In genomic region chr3:172259191-172259590, GRCh38 we compare ENCODE assay signal across 12 cellular contexts.
DNase-seq lines count a peak whose midpoint lies in the region; ATAC-seq, FAIRE-seq and TF ChIP-seq lines count a peak whose summit lies in the region.
"Had no signal": no experiment of that assay in that cellular context is flagged by ENCODE, and none has a peak within 500 bp of the region (broad histone marks: within the 10 kb centered on the region; RNA-seq: fewer than 3 reads in every experiment).

No MANE protein-coding gene starts in this region.

- WGBS in aorta, 2 donors: 9 to 20% methylated on average over 6 of the region's 6 CpGs

- no peaks in the 10 kb centered on the region for H3K27me3 ChIP-seq in ascending aorta
- no peaks in the 10 kb centered on the region for H3K27me3 ChIP-seq in osteoblast (ENCODE audit: insufficient read depth, low read length)
- H3K27me3 ChIP-seq in aorta (ENCODE audit: control insufficient read depth in 1 of 2, insufficient read depth in 2 of 2, low read length in 1 of 2): no peaks in the 10 kb centered on the region

- H3K79me2 ChIP-seq in osteoblast (ENCODE audit: insufficient read depth, low read length): peaks cover 69% of the 10 kb centered on the region

- H4K20me1 ChIP-seq in osteoblast (ENCODE audit: insufficient read depth, low read length): peaks cover 22% of the 10 kb centered on the region

- peak; percentile 53 for ATAC-seq in aorta (ENCODE audit: low FRiP score)
- ATAC-seq in HG03439 (IDR thresholded peaks at IDR 0.05; ENCODE audit: unreplicated experiment): no peak

- no peak overlapping the region for H2AFZ ChIP-seq in osteoblast (ENCODE audit: low read length)

- H3K36me3 ChIP-seq in ascending aorta: no peaks in the 10 kb centered on the region
- H3K36me3 ChIP-seq in osteoblast (ENCODE audit: insufficient read depth, low read length): peaks cover 38% of the 10 kb centered on the region
- H3K36me3 ChIP-seq in aorta (ENCODE audit: control insufficient read depth in 1 of 2, insufficient read depth in 2 of 2, low read length in 1 of 2): peaks cover 0 to 3% of the 10 kb centered on the region in 2 donors

- H3K4me3 ChIP-seq in ascending aorta: no peak overlapping the region
- H3K4me3 ChIP-seq in osteoblast (ENCODE audit: insufficient read depth, low read length): no peak overlapping the region
- no peak overlapping the region for H3K4me3 ChIP-seq in aorta (ENCODE audit: low read length in 2 of 2)

- peaks cover 28 to 74% of the 10 kb centered on the region in 2 donors for H3K4me1 ChIP-seq in ascending aorta
- H3K4me1 ChIP-seq in osteoblast (ENCODE audit: insufficient read depth, low read length): peaks cover 53% of the 10 kb centered on the region
- peaks cover 17 to 29% of the 10 kb centered on the region in 2 donors for H3K4me1 ChIP-seq in aorta (ENCODE audit: control insufficient read depth in 1 of 2, insufficient read depth in 2 of 2, low read length in 2 of 2)

- FAIRE-seq in HTR-8/SVneo (lab: Jason Lieb, UNC): no peak
- FAIRE-seq: GM19239 had no signal

- intact Hi-C loops in ascending aorta (cut with DNase I) (loop anchor here (5.0 kb wide), 4 partner anchors 63 to 447 kb away; partner anchors contain the start of genes FNDC3B and PLD1), aorta (cut with DNase I) (loop anchor here (5.0 kb wide), 2 partner anchors 47 to 58 kb away; no protein-coding TSS in a partner anchor)

- no peak for DNase-seq in ascending aorta (ENCODE audit: low spot score in 2 of 2)
- peak; percentile 16 for DNase-seq in globus pallidus (ENCODE audit: low spot score)
- no peak for DNase-seq in osteoblast (ENCODE audit: insufficient read length, low spot score, missing footprints)
- DNase-seq in aorta: no peak
- no peak for DNase-seq in HTR-8/SVneo (ENCODE audit: insufficient read length, low spot score)
- no peak for DNase-seq in activated naive CD4-positive, alpha-beta T cell (lab: John Stamatoyannopoulos, UW)
- DNase-seq: activated CD4-positive, alpha-beta T cell treated with anti-CD3 and anti-CD28 coated beads, Interleukin-2, amount 50 U/mL, for 1 hour; activated gamma-delta T cell; NCI-H2081 treated with DMSO at 0.1 percent for 48 hours had no signal

- H3K4me2 ChIP-seq in osteoblast (ENCODE audit: insufficient read depth, low read length): no peak overlapping the region
- H3K4me2 ChIP-seq: KMS-11 had no signal

- TF ChIP-seq CTCF in ascending aorta (IDR thresholded peaks at IDR 0.05) (no peak), osteoblast (IDR thresholded peaks at IDR 0.05; ENCODE audit: extremely low read depth, low read depth, low read length) (no peak)

- peak overlapping the region; percentile 89 to 91 for H3K27ac ChIP-seq in ascending aorta
- H3K27ac ChIP-seq in osteoblast (ENCODE audit: low read depth, low read length): peak overlapping the region; percentile 84
- H3K27ac ChIP-seq in aorta (ENCODE audit: low read depth in 1 of 2, low read length in 2 of 2): peak overlapping the region; percentile 86 to 92
- H3K27ac ChIP-seq: KMS-11 had no signal

- H3K9me3 ChIP-seq in ascending aorta (no peaks in the 10 kb centered on the region), osteoblast (ENCODE audit: low read depth, low read length) (no peaks in the 10 kb centered on the region), aorta (ENCODE audit: control insufficient read depth, low read length) (no peaks in the 10 kb centered on the region)
